Comparison of ENCODE assay signal across 8 cellular contexts in the genomic region with DNA sequence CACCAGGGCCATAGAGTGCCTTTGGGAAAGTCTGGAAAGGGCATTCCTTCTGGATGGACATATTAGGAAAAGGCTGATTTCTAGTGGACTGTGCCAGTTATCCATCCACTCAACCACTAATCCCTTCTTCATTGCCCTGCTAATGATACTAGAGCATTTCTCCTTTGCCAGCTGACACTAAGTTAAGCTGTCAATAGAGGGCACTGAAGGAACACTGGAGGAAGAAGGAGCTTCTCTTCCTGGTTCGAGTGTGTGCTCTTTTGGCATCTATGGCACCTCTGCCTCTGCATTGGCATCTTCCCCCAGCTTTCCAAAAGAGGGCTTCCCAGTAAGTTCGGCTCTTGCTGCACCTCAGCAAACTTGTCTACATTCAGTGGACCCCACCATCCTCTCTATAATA.
DNase-seq lines count a peak whose midpoint lies in the region; ATAC-seq and TF ChIP-seq lines count a peak whose summit lies in the region.

No MANE protein-coding gene starts in this region.

- peak; percentile 72 for ATAC-seq in GM21381 (IDR thresholded peaks at IDR 0.05; ENCODE audit: unreplicated experiment)
- no peak for ATAC-seq in CD8-positive, alpha-beta T cell
- no peak for ATAC-seq in naive thymus-derived CD8-positive, alpha-beta T cell

- TF ChIP-seq POLR2A in transverse colon (IDR thresholded peaks at IDR 0.05): no peak

- 52% methylated on average over 2 of the region's 2 CpGs; no CpG with 5 or more reads in 1 of the 2 donors for WGBS in transverse colon (ENCODE audit: low coverage in 1 of 2), 2 donors

- in situ Hi-C loops in transverse colon (cut with MboI; ENCODE audit: low pct_ligation_motif_present in 1 of 4, low pct_unique_long_range_greater_than_20kb in 1 of 4, low sequenced_read_pairs in 3 of 4): no loop called here

- peaks cover 2% of the 10 kb centered on the region for H3K27me3 Mint-ChIP-seq in CD8-positive, alpha-beta T cell (ENCODE audit: low read depth)
- H3K27me3 Mint-ChIP-seq in naive thymus-derived CD8-positive, alpha-beta T cell: peaks cover 0 to 12% (median 5%) of the 10 kb centered on the region in 5 donors

- peak; percentile 48 for DNase-seq in ELR (ENCODE audit: low read depth)
- DNase-seq in HuH-7 (ENCODE audit: low spot score): peak; percentile 47
- peak; percentile 83 for DNase-seq in OCI-M1 (lab: John Stamatoyannopoulos, UW)
- peak; percentile 5 for DNase-seq in germinal center (ENCODE audit: low spot score)
- DNase-seq in CD8-positive, alpha-beta T cell: no peak
- DNase-seq in naive thymus-derived CD8-positive, alpha-beta T cell: no peak
- no peak for DNase-seq in transverse colon

- H3K9me3 Mint-ChIP-seq in CD8-positive, alpha-beta T cell: no peaks in the 10 kb centered on the region
- no peaks in the 10 kb centered on the region for H3K9me3 Mint-ChIP-seq in naive thymus-derived CD8-positive, alpha-beta T cell

- intact Hi-C loops in CD8-positive, alpha-beta T cell (cut with DNase I, micrococcal nuclease): no loop called here
- intact Hi-C loops in transverse colon (cut with DNase I; ENCODE audit: low total_unique reads): no loop called here

- CTCF ChIA-PET in CD8-positive, alpha-beta T cell (lab: Charles Lee): no interaction called here

- H3K4me1 Mint-ChIP-seq in CD8-positive, alpha-beta T cell (ENCODE audit: low read depth): no peaks in the 10 kb centered on the region
- no peaks in the 10 kb centered on the region for H3K4me1 Mint-ChIP-seq in naive thymus-derived CD8-positive, alpha-beta T cell

- no peaks in the 10 kb centered on the region for H3K9me3 ChIP-seq in CD8-positive, alpha-beta T cell (ENCODE audit: low read length)
- H3K9me3 ChIP-seq in transverse colon: no peaks in the 10 kb centered on the region

- no peak overlapping the region for H3K27ac ChIP-seq in CD8-positive, alpha-beta T cell (ENCODE audit: low read depth, low read length)
- H3K27ac ChIP-seq in transverse colon: no peak overlapping the region

- no peaks in the 10 kb centered on the region for H3K4me1 ChIP-seq in CD8-positive, alpha-beta T cell (ENCODE audit: insufficient read depth, low read length)
- peaks cover 0 to 3% (median 0%) of the 10 kb centered on the region in 4 donors for H3K4me1 ChIP-seq in transverse colon

- H3K36me3 Mint-ChIP-seq in CD8-positive, alpha-beta T cell: no peaks in the 10 kb centered on the region
- H3K36me3 Mint-ChIP-seq in naive thymus-derived CD8-positive, alpha-beta T cell: no peaks in the 10 kb centered on the region

- H3K36me3 ChIP-seq in CD8-positive, alpha-beta T cell (ENCODE audit: insufficient read depth, low read length): no peaks in the 10 kb centered on the region
- H3K36me3 ChIP-seq in transverse colon: no peaks in the 10 kb centered on the region

- no peak overlapping the region for H3K4me3 Mint-ChIP-seq in CD8-positive, alpha-beta T cell
- H3K4me3 Mint-ChIP-seq in naive thymus-derived CD8-positive, alpha-beta T cell: no peak overlapping the region

- H3K27ac Mint-ChIP-seq in CD8-positive, alpha-beta T cell: no peak overlapping the region
- H3K27ac Mint-ChIP-seq in naive thymus-derived CD8-positive, alpha-beta T cell: no peak overlapping the region

- TF ChIP-seq EP300 in transverse colon (IDR thresholded peaks at IDR 0.05; ENCODE audit: low read depth): no peak

- no peak overlapping the region for H3K4me3 ChIP-seq in CD8-positive, alpha-beta T cell (ENCODE audit: low read depth, low read length)
- H3K4me3 ChIP-seq in transverse colon: no peak overlapping the region

- no peaks in the 10 kb centered on the region for H3K27me3 ChIP-seq in CD8-positive, alpha-beta T cell (ENCODE audit: insufficient read depth, low read length)
- H3K27me3 ChIP-seq in transverse colon: no peaks in the 10 kb centered on the region

- TF ChIP-seq CTCF in CD8-positive, alpha-beta T cell (IDR thresholded peaks at IDR 0.05): no peak
- TF ChIP-seq CTCF in transverse colon (IDR thresholded peaks at IDR 0.05): peak in 2 of 5 experiments; percentile 17 to 22

- POLR2A ChIA-PET in CD8-positive, alpha-beta T cell (lab: Charles Lee): no interaction called here
- POLR2A ChIA-PET in naive thymus-derived CD8-positive, alpha-beta T cell (lab: Charles Lee): no interaction called here

Comparison
In these comparisons a context has a peak if more than half of its experiments do, and no peak if none do; other contexts are left out.
1. DNase-seq: peak in ELR (single experiment), HuH-7 (single experiment), OCI-M1 (single experiment) and germinal center (single experiment); none in CD8-positive, alpha-beta T cell (0 of 7), naive thymus-derived CD8-positive, alpha-beta T cell (0 of 10) and transverse colon (single experiment).